ENCODE assay signal across 20 cellular contexts in genomic region chr4:123017078-123017477, GRCh38.
DNase-seq lines count a peak whose midpoint lies in the region; ATAC-seq, FAIRE-seq and TF ChIP-seq lines count a peak whose summit lies in the region.
"Had no signal": no experiment of that assay in that cellular context is flagged by ENCODE, and none has a peak within 500 bp of the region (broad histone marks: within the 10 kb centered on the region; RNA-seq: fewer than 3 reads in every experiment).

No MANE protein-coding gene starts in this region.

- intact Hi-C loops in thyroid gland (cut with DNase I) = no loop called here
- intact Hi-C loops in activated T-helper 2 cell treated with anti-CD3 and anti-CD28 coated beads, Interferon-gamma antibody, Interleukin-2, Interleukin-4, amounts not matched to agents 10 μg/mL and 5 μg/mL and 100 μg/mL, durations not matched to agents 14 hours and 24 hours and 36 hours (cut with micrococcal nuclease) = no loop called here

- H3K27ac ChIP-seq in RWPE2 (ENCODE audit: poor library complexity, severe bottlenecking) = peak overlapping the region; percentile 25
- peak overlapping the region; percentile 40 for H3K27ac ChIP-seq in mesenchymal stem cell (ENCODE audit: low read length, poor library complexity, severe bottlenecking)
- peak overlapping the region; percentile 59 to 79 (median 71) for H3K27ac ChIP-seq in thyroid gland
- H3K27ac ChIP-seq: BLaER1 treated with 17β-estradiol and CSF1 and Interleukin-3, amounts not matched to agents 10 nM and 100 nM had no signal

- H3K27ac Mint-ChIP-seq in activated T-helper 2 cell treated with anti-CD3 and anti-CD28 coated beads, Interferon-gamma antibody, Interleukin-2, Interleukin-4, amounts not matched to agents 10 μg/mL and 5 μg/mL and 100 μg/mL, durations not matched to agents 14 hours and 24 hours and 36 hours = no peak overlapping the region
- H3K27ac Mint-ChIP-seq: CD8-positive, alpha-beta T cell had no signal

- H3K18ac ChIP-seq in mesenchymal stem cell (ENCODE audit: low read depth in 1 of 2, low read length in 2 of 2) = no peak overlapping the region

- no peak overlapping the region for H3K4me2 ChIP-seq in mesenchymal stem cell (ENCODE audit: low read length, poor library complexity, severe bottlenecking)
- H3K4me2 ChIP-seq: BLaER1 treated with 17β-estradiol and CSF1 and Interleukin-3, amounts not matched to agents 10 nM and 100 nM had no signal

- H3K36me3 Mint-ChIP-seq in activated T-helper 2 cell treated with anti-CD3 and anti-CD28 coated beads, Interferon-gamma antibody, Interleukin-2, Interleukin-4, amounts not matched to agents 10 μg/mL and 5 μg/mL and 100 μg/mL, durations not matched to agents 14 hours and 24 hours and 36 hours (ENCODE audit: low read depth) = peaks cover 12% of the 10 kb centered on the region

- H3K36me3 ChIP-seq in RWPE2 (ENCODE audit: low read depth) = no peaks in the 10 kb centered on the region
- no peaks in the 10 kb centered on the region for H3K36me3 ChIP-seq in mesenchymal stem cell (ENCODE audit: control insufficient read depth in 1 of 2, insufficient read depth in 2 of 2, low read depth in 1 of 2, low read length in 2 of 2)
- H3K36me3 ChIP-seq in thyroid gland = no peaks in the 10 kb centered on the region

- H3K4ac ChIP-seq in mesenchymal stem cell (ENCODE audit: low read depth in 1 of 2, low read length in 2 of 2) = no peak overlapping the region

- no peak overlapping the region for H3K4me3 Mint-ChIP-seq in activated T-helper 2 cell treated with anti-CD3 and anti-CD28 coated beads, Interferon-gamma antibody, Interleukin-2, Interleukin-4, amounts not matched to agents 10 μg/mL and 5 μg/mL and 100 μg/mL, durations not matched to agents 14 hours and 24 hours and 36 hours (ENCODE audit: low read depth)
- H3K4me3 Mint-ChIP-seq: CD8-positive, alpha-beta T cell had no signal

- H3K14ac ChIP-seq in mesenchymal stem cell (ENCODE audit: low read length in 2 of 2) = no peak overlapping the region

- TF ChIP-seq POLR2A in thyroid gland (IDR thresholded peaks at IDR 0.05) = no peak

- no peak overlapping the region for H2AK5ac ChIP-seq in mesenchymal stem cell (ENCODE audit: low read length, severe bottlenecking)

- H2BK12ac ChIP-seq in mesenchymal stem cell (ENCODE audit: low read length in 2 of 2) = no peak overlapping the region

- peak; percentile 66 for FAIRE-seq in G401.6 (lab: Jason Lieb, UNC)
- FAIRE-seq: GM12892 had no signal

- DNase-seq in RWPE2 (ENCODE audit: low spot score) (no peak), mesenchymal stem cell (no peak), thyroid gland (no peak), SW480 (ENCODE audit: low spot score) (no peak)
- no peak for DNase-seq in activated T-helper 2 cell treated with anti-CD3 and anti-CD28 coated beads, Interferon-gamma antibody, Interleukin-2, Interleukin-4, amounts not matched to agents 10 μg/mL and 5 μg/mL and 100 μg/mL, durations not matched to agents 14 hours and 24 hours and 36 hours (ENCODE audit: low spot score)
- DNase-seq: CD8-positive, alpha-beta T cell; GOT3; Karpas-422; NCI-H1417; NCI-H1694 treated with DMSO at 0.1 percent for 48 hours; NCI-H2081 treated with DMSO at 0.1 percent for 48 hours; NCI-H2171 treated with DMSO at 0.1 percent for 48 hours; NCI-H446; NCI-H526; Right ventricle myocardium superior; T-helper 1 cell had no signal

- H3K4me1 ChIP-seq in RWPE2 (ENCODE audit: insufficient read depth, poor library complexity, severe bottlenecking) = peaks cover 12% of the 10 kb centered on the region
- peaks cover 1% of the 10 kb centered on the region for H3K4me1 ChIP-seq in mesenchymal stem cell (ENCODE audit: control insufficient read depth, insufficient read depth, low read depth, low read length)
- H3K4me1 ChIP-seq in thyroid gland = peaks cover 26 to 29% of the 10 kb centered on the region in 2 donors
- H3K4me1 ChIP-seq: BLaER1 treated with 17β-estradiol and CSF1 and Interleukin-3, amounts not matched to agents 10 nM and 100 nM had no signal

- no peaks in the 10 kb centered on the region for H3K9me3 Mint-ChIP-seq in activated T-helper 2 cell treated with anti-CD3 and anti-CD28 coated beads, Interferon-gamma antibody, Interleukin-2, Interleukin-4, amounts not matched to agents 10 μg/mL and 5 μg/mL and 100 μg/mL, durations not matched to agents 14 hours and 24 hours and 36 hours
- H3K9me3 Mint-ChIP-seq: CD8-positive, alpha-beta T cell had no signal

- H2BK120ac ChIP-seq in mesenchymal stem cell (ENCODE audit: low read depth, low read length) = no peak overlapping the region

- H3K9me3 ChIP-seq in RWPE2 (ENCODE audit: severe bottlenecking) = no peaks in the 10 kb centered on the region
- no peaks in the 10 kb centered on the region for H3K9me3 ChIP-seq in mesenchymal stem cell (ENCODE audit: control insufficient read depth, low read length)
- H3K9me3 ChIP-seq in thyroid gland = no peaks in the 10 kb centered on the region

- no peaks in the 10 kb centered on the region for H3K27me3 Mint-ChIP-seq in activated T-helper 2 cell treated with anti-CD3 and anti-CD28 coated beads, Interferon-gamma antibody, Interleukin-2, Interleukin-4, amounts not matched to agents 10 μg/mL and 5 μg/mL and 100 μg/mL, durations not matched to agents 14 hours and 24 hours and 36 hours (ENCODE audit: low read depth)

- no peaks in the 10 kb centered on the region for H3K27me3 ChIP-seq in RWPE2 (ENCODE audit: insufficient read depth, poor library complexity, severe bottlenecking)
- H3K27me3 ChIP-seq in mesenchymal stem cell (ENCODE audit: control insufficient read depth in 1 of 2, insufficient read depth in 1 of 2, low read length in 2 of 2) = no peaks in the 10 kb centered on the region
- H3K27me3 ChIP-seq in thyroid gland = no peaks in the 10 kb centered on the region
- H3K27me3 ChIP-seq: BLaER1 treated with 17β-estradiol and CSF1 and Interleukin-3, amounts not matched to agents 10 nM and 100 nM had no signal

- H4K91ac ChIP-seq in mesenchymal stem cell (ENCODE audit: low read length) = no peak overlapping the region

- no peak for TF ChIP-seq CTCF in RWPE2 (IDR thresholded peaks at IDR 0.05; ENCODE audit: poor library complexity, severe bottlenecking)
- TF ChIP-seq CTCF in thyroid gland (IDR thresholded peaks at IDR 0.05) = no peak

- H3K4me3 ChIP-seq in RWPE2 (ENCODE audit: severe bottlenecking) (no peak overlapping the region), mesenchymal stem cell (ENCODE audit: insufficient read depth in 1 of 2, low read depth in 1 of 2, low read length in 2 of 2) (no peak overlapping the region), thyroid gland (replicated peaks in 1 of 3) (no peak overlapping the region)
- H3K4me3 ChIP-seq: BLaER1 treated with 17β-estradiol and CSF1 and Interleukin-3, amounts not matched to agents 10 nM and 100 nM had no signal

- no peak overlapping the region for H2AFZ ChIP-seq in mesenchymal stem cell (ENCODE audit: low read depth, low read length)

- H3K4me1 Mint-ChIP-seq in activated T-helper 2 cell treated with anti-CD3 and anti-CD28 coated beads, Interferon-gamma antibody, Interleukin-2, Interleukin-4, amounts not matched to agents 10 μg/mL and 5 μg/mL and 100 μg/mL, durations not matched to agents 14 hours and 24 hours and 36 hours (ENCODE audit: low read depth) = no peaks in the 10 kb centered on the region

- no peak overlapping the region for H3K9ac ChIP-seq in mesenchymal stem cell (ENCODE audit: low read length)
- H3K9ac ChIP-seq: BLaER1 treated with 17β-estradiol and CSF1 and Interleukin-3, amounts not matched to agents 10 nM and 100 nM had no signal

- H2BK15ac ChIP-seq in mesenchymal stem cell (ENCODE audit: low read depth, poor library complexity, severe bottlenecking) = no peak overlapping the region

- H3K79me1 ChIP-seq in mesenchymal stem cell (replicated peaks; ENCODE audit: low read length, poor library complexity, severe bottlenecking) = peaks cover 4% of the 10 kb centered on the region

- no peak overlapping the region for H2BK5ac ChIP-seq in mesenchymal stem cell (ENCODE audit: low read depth, low read length, poor library complexity, severe bottlenecking)

- no peak overlapping the region for H3K23ac ChIP-seq in mesenchymal stem cell (ENCODE audit: low read length in 2 of 2)

- no peak overlapping the region for H4K8ac ChIP-seq in mesenchymal stem cell (ENCODE audit: low read length)

- ATAC-seq in RWPE2 (ENCODE audit: low read depth) (no peak), GM21515 (IDR thresholded peaks at IDR 0.05; ENCODE audit: unreplicated experiment) (no peak)
- ATAC-seq: CD8-positive, alpha-beta T cell had no signal

- WGBS in mesenchymal stem cell = no CpG with 5 or more reads among the region's 8 CpGs
- 92% methylated on average over 8 of the region's 8 CpGs for WGBS in thyroid gland, 2 donors
